8 cellular contexts compared by ENCODE assay signal in the genomic region with DNA sequence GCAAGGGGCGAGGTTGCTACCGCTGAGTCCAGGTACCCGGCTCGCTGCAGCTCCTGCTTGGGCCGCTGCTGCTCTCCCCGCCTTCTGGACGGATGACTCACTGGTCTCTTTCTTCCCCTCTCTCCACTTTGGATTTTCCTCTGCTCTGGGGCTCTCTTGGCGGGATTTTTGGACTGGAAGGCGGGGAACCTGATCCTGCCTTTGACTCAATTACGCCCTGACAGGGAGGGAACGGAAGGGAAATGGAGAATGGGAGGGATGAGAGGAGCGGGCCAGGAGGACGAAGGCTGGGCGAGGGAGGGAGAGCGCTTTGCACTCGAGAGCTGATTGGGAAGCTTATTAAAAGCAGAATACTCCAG. TPM values are rescaled to one million over a fixed set of nuclear protein-coding genes. Genes with fewer than 3 reads are reported as not detected.
A peak's percentile ranks its signal among the peaks of the same experiment; 100 is the strongest.
DNase-seq lines count a peak whose midpoint lies in the region; ATAC-seq and TF ChIP-seq lines count a peak whose summit lies in the region.

A gene with protein sequence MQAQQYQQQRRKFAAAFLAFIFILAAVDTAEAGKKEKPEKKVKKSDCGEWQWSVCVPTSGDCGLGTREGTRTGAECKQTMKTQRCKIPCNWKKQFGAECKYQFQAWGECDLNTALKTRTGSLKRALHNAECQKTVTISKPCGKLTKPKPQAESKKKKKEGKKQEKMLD (minus strand): TSS at position 251 of the 359 bp plus-strand sequence. CDS start 88,760 bp downstream, outside the sequence.

- no peak for TF ChIP-seq CTCF in BJ (IDR thresholded peaks at IDR 0.05; ENCODE audit: insufficient read depth, low read depth, low read length)

- DNase-seq in BJ (ENCODE audit: low read depth): peak; percentile 12
- peak; percentile 47 for DNase-seq in NCI-H524 treated with DMSO at 0.1 percent for 48 hours (lab: John Stamatoyannopoulos, UW)
- DNase-seq in mucosa of gallbladder (ENCODE audit: low spot score): peak; percentile 23
- DNase-seq in activated T-cell treated with anti-CD3 and anti-CD28 coated beads, Interleukin-2, amount 50 U/mL, for 48 hours: no peak
- no peak for DNase-seq in activated gamma-delta T cell treated with Interleukin-2 at 50 U/mL for 16 hours

- H3K4me3 ChIP-seq in BJ (ENCODE audit: low read depth, low read length): peak within 1 kb of the TSS; percentile 45

- POLR2A ChIA-PET in BJ (lab: Charles Lee): no interaction called here

- H3K27me3 ChIP-seq in BJ (ENCODE audit: control insufficient read depth, insufficient read depth, low read length): no peaks in the 10 kb centered on the region

- no peaks in the 10 kb centered on the region for H3K36me3 ChIP-seq in BJ (ENCODE audit: control insufficient read depth, insufficient read depth, low read length)

- CTCF ChIA-PET in BJ (lab: Yijun Ruan, JAX): interaction anchor here (0.7 to 1.4 kb wide), 3 partner anchors 7 to 257 kb away, joined by 3 read pairs; no protein-coding TSS in a partner anchor

- ATAC-seq in esophagus mucosa (peak; percentile 89), GM18511 (IDR thresholded peaks at IDR 0.05; ENCODE audit: unreplicated experiment) (no peak)
- ATAC-seq in activated CD4-positive, CD25-positive, alpha-beta regulatory T cell treated with anti-CD3 and anti-CD28 coated beads, Interleukin-2, amount 50 U/mL, for 24 hours: no peak

RNA-seq across cellular contexts. Expression of the gene that starts here (rescaled TPM):
- 29.1 and 33.5 TPM in 2 replicates for polyA plus RNA-seq in BJ (2011; rRNA removed)
- polyA minus RNA-seq in BJ (2011; rRNA and poly(A)+ RNA removed): 3.8 and 5.4 TPM in 2 replicates
- total RNA-seq in esophagus mucosa: 28.6 TPM
- 39.3 TPM for total RNA-seq in mucosa of gallbladder

Comparison
In these comparisons a context has a peak if more than half of its experiments do, and no peak if none do; other contexts are left out.
1. DNase-seq: peak in BJ (single experiment), NCI-H524 treated with DMSO at 0.1 percent for 48 hours (single experiment) and mucosa of gallbladder (single experiment); none in activated T-cell treated with anti-CD3 and anti-CD28 coated beads, Interleukin-2, amount 50 U/mL, for 48 hours (0 of 2) and activated gamma-delta T cell treated with Interleukin-2 at 50 U/mL for 16 hours (single experiment).